Comparison of ENCODE assay signal across 24 cellular contexts in genomic region chr2:61950571-61951315, GRCh38. TPM values are rescaled to one million over a fixed set of nuclear protein-coding genes. Genes with fewer than 3 reads are reported as not detected.
DNase-seq lines count a peak whose midpoint lies in the region; ATAC-seq and TF ChIP-seq lines count a peak whose summit lies in the region.
"Had no signal": no experiment of that assay in that cellular context is flagged by ENCODE, and none has a peak within 500 bp of the region (broad histone marks: within the 10 kb centered on the region; RNA-seq: fewer than 3 reads in every experiment).

No MANE protein-coding gene starts in this region.

- no peak for TF ChIP-seq CTCF in GM23338 (conservative IDR thresholded peaks at IDR 0.05; ENCODE audit: low read depth in 2 of 2)
- TF ChIP-seq CTCF in HFFc6 (IDR thresholded peaks at IDR 0.05) = no peak

- no peak overlapping the region for H3K27ac ChIP-seq in GM23338 (ENCODE audit: low read depth)
- H3K27ac ChIP-seq: BLaER1, KMS-11, lower lobe of right lung, parathyroid adenoma had no signal

- H3K4me3 Mint-ChIP-seq in GM23338 = no peak overlapping the region
- no peak overlapping the region for H3K4me3 Mint-ChIP-seq in HFFc6
- H3K4me3 Mint-ChIP-seq: activated CD4-positive, alpha-beta T cell treated with anti-CD3 and anti-CD28 coated beads for 36 hours; neural crest cell; stimulated activated naive CD8-positive, alpha-beta T cell treated with anti-CD3 and anti-CD28 coated beads, Interleukin-15, Interleukin-2, amounts not matched to agents 100 ng/mL and 50 ng/mL, for 24 hours; T-helper 17 cell had no signal

- no peak overlapping the region for H2AFZ ChIP-seq in GM23338
- H2AFZ ChIP-seq: parathyroid adenoma had no signal

- H3K36me3 ChIP-seq in GM23338 (ENCODE audit: insufficient read depth) = no peaks in the 10 kb centered on the region
- H3K36me3 ChIP-seq: BLaER1, lower lobe of right lung, sigmoid colon, transverse colon had no signal

- DNase-seq in COLO829 (ENCODE audit: low spot score) = peak; percentile 89
- DNase-seq in GM23338 (ENCODE audit: low spot score) = no peak
- DNase-seq in dermis microvascular lymphatic vessel endothelial cell (ENCODE audit: low read depth in 2 of 2) = peak; percentile 12 to 39
- DNase-seq in sciatic nerve (ENCODE audit: low spot score) = no peak
- DNase-seq in stimulated activated CD8-positive, alpha-beta memory T cell treated with anti-CD3 and anti-CD28 coated beads, Interleukin-4, amount 100 ng/mL, for 48 hours = no peak
- no peak for DNase-seq in HFFc6
- DNase-seq: activated CD4-positive, alpha-beta T cell treated with anti-CD3 and anti-CD28 coated beads for 36 hours; activated effector memory CD4-positive, alpha-beta T cell treated with anti-CD3 and anti-CD28 coated beads, Interleukin-2, amount 50 U/mL, for 16 hours; effector CD4-positive, alpha-beta T cell; lower lobe of right lung; NCI-H1417 treated with DMSO at 0.1 percent for 48 hours; NCI-H2081 treated with DMSO at 0.1 percent for 48 hours; NCI-H345; RPMI8226; sigmoid colon; T-helper 17 cell; transverse colon had no signal

- peak overlapping the region; percentile 20; the same call in 1 of the 2 replicates for H3K27ac Mint-ChIP-seq in GM23338
- no peak overlapping the region for H3K27ac Mint-ChIP-seq in HFFc6
- H3K27ac Mint-ChIP-seq: activated CD4-positive, alpha-beta T cell treated with anti-CD3 and anti-CD28 coated beads for 36 hours; stimulated activated naive CD8-positive, alpha-beta T cell treated with anti-CD3 and anti-CD28 coated beads, Interleukin-15, Interleukin-2, amounts not matched to agents 100 ng/mL and 50 ng/mL, for 24 hours; T-helper 17 cell had no signal

- H3K4me3 ChIP-seq in GM23338 = no peak overlapping the region
- H3K4me3 ChIP-seq: BLaER1, lower lobe of right lung, sigmoid colon, transverse colon had no signal

- intact Hi-C loops in sciatic nerve (cut with DNase I) = no loop called here

- peaks cover 5% of the 10 kb centered on the region; the same call in 2 of the 3 replicates for H3K4me1 Mint-ChIP-seq in GM23338
- peaks cover 42% of the 10 kb centered on the region for H3K4me1 Mint-ChIP-seq in HFFc6 (ENCODE audit: low read depth)
- H3K4me1 Mint-ChIP-seq: activated CD4-positive, alpha-beta T cell treated with anti-CD3 and anti-CD28 coated beads for 36 hours had no signal

- no peaks in the 10 kb centered on the region for H3K79me2 ChIP-seq in GM23338 (replicated peaks; ENCODE audit: insufficient read depth)

- no peaks in the 10 kb centered on the region for H3K9me2 ChIP-seq in GM23338 (ENCODE audit: insufficient read depth)

- no peaks in the 10 kb centered on the region for H3K27me3 ChIP-seq in GM23338 (ENCODE audit: insufficient read depth)
- H3K27me3 ChIP-seq: BLaER1, sigmoid colon, transverse colon had no signal

- H3K27me3 Mint-ChIP-seq in GM23338 (ENCODE audit: insufficient read depth, low read depth, poor library complexity) (peaks cover 3% of the 10 kb centered on the region), HFFc6 (ENCODE audit: insufficient read depth) (peaks cover 4% of the 10 kb centered on the region; the same call in 1 of the 2 replicates)
- H3K27me3 Mint-ChIP-seq: activated CD4-positive, alpha-beta T cell treated with anti-CD3 and anti-CD28 coated beads for 36 hours; stimulated activated naive CD8-positive, alpha-beta T cell treated with anti-CD3 and anti-CD28 coated beads, Interleukin-15, Interleukin-2, amounts not matched to agents 100 ng/mL and 50 ng/mL, for 24 hours; T-helper 17 cell had no signal

- H3K36me3 Mint-ChIP-seq in GM23338 (ENCODE audit: low read depth) = peaks cover 22% of the 10 kb centered on the region
- H3K36me3 Mint-ChIP-seq in HFFc6 (ENCODE audit: low read depth) = peaks cover 23% of the 10 kb centered on the region

- H3K9me3 Mint-ChIP-seq in GM23338 (peaks cover 19% of the 10 kb centered on the region; the same call in 2 of the 3 replicates), HFFc6 (peaks cover 19% of the 10 kb centered on the region; the same call in 1 of the 2 replicates)

- peaks cover 6% of the 10 kb centered on the region; the same call in 1 of the 2 replicates for H3K4me1 ChIP-seq in GM23338 (ENCODE audit: insufficient read depth)
- H3K4me1 ChIP-seq: lower lobe of right lung, parathyroid adenoma had no signal

- no peaks in the 10 kb centered on the region for H3F3A ChIP-seq in GM23338 (replicated peaks; ENCODE audit: low read depth)

- H3K4me2 ChIP-seq in GM23338 = no peak overlapping the region
- H3K4me2 ChIP-seq: BLaER1, KMS-11 had no signal

- no peak for ATAC-seq in GM23338
- ATAC-seq in sciatic nerve = peak; percentile 49
- ATAC-seq in HG02885 (IDR thresholded peaks at IDR 0.05; ENCODE audit: poor library complexity, unreplicated experiment) = no peak
- ATAC-seq: activated CD4-positive, alpha-beta T cell treated with anti-CD3 and anti-CD28 coated beads for 36 hours; SK-N-SH treated with all-trans-retinoic acid at 6 μM for 48 hours; T-helper 17 cell had no signal

- no peaks in the 10 kb centered on the region for H4K20me1 ChIP-seq in GM23338 (replicated peaks; ENCODE audit: insufficient read depth)
- H4K20me1 ChIP-seq: BLaER1 had no signal

TF ChIP-seq in GM23338, 12 proteins besides CTCF, POLR2A, EP300 and RAD21:
- TF ChIP-seq JUNB (IDR thresholded peaks at IDR 0.05; ENCODE audit: unreplicated experiment) (no peak), ZNF114 (CRISPR knock-in tag; IDR thresholded peaks at IDR 0.05) (no peak)

RNA-seq across cellular contexts. Expression of gene COMMD1, which starts 45.3 kb away (rescaled TPM):
- total RNA-seq in GM23338 (2014; rRNA removed; shearing (Covaris generic)) = 19.1 and 54.9 TPM in 2 replicates
- 73.9 and 83.7 TPM in 2 replicates for polyA plus RNA-seq in GM23338 (2016; fragmentation: Nextera tagmentation; extraction: Ambion mirVana)
- total RNA-seq in dermis microvascular lymphatic vessel endothelial cell (30.5 and 31.8 TPM in 2 replicates), sciatic nerve (30.1 TPM)
- total RNA-seq in HFFc6 (2021; fragmentation: NEBNext Ultra II Directional; extraction: Animal tissue kit (Norgen Biotek cat#: 25700)) = 10 to 100 TPM; 41.1 to 53.6 (median 48.3) TPM

Comparison
In these comparisons a context has a peak if more than half of its experiments do, and no peak if none do; other contexts are left out.
1. DNase-seq: peak in COLO829 (single experiment) and dermis microvascular lymphatic vessel endothelial cell (2 of 2); none in GM23338 (single experiment), sciatic nerve (single experiment), stimulated activated CD8-positive, alpha-beta memory T cell treated with anti-CD3 and anti-CD28 coated beads, Interleukin-4, amount 100 ng/mL, for 48 hours (single experiment) and HFFc6 (single experiment).